ENCODE assay signal across 14 cellular contexts in genomic region chr9:97563458-97564135, GRCh38.
A peak's percentile ranks its signal among the peaks of the same experiment; 100 is the strongest.
DNase-seq lines count a peak whose midpoint lies in the region; ATAC-seq and TF ChIP-seq lines count a peak whose summit lies in the region.
"Had no signal": no experiment of that assay in that cellular context is flagged by ENCODE, and none has a peak within 500 bp of the region (broad histone marks: within the 10 kb centered on the region; RNA-seq: fewer than 3 reads in every experiment).

No MANE protein-coding gene starts in this region.

- ATAC-seq in activated CD8-positive, alpha-beta T cell treated with anti-CD3 and anti-CD28 coated beads, Interleukin-2, amount 10 ng/mL, durations not matched to agents 7 days and 5 days: no peak
- no peak for ATAC-seq in activated CD8-positive, alpha-beta T cell treated with anti-CD3 and anti-CD28 coated beads for 36 hours
- no peak for ATAC-seq in HG02852 (IDR thresholded peaks at IDR 0.05; ENCODE audit: unreplicated experiment)
- ATAC-seq in GM21447 (IDR thresholded peaks at IDR 0.05; ENCODE audit: unreplicated experiment): no peak
- ATAC-seq: activated T-cell treated with anti-CD3 and anti-CD28 coated beads, Interleukin-2, amount 50 U/mL, for 4 hours; stimulated activated memory B cell treated with anti-CD40 and anti-IgM and Interleukin-4, amounts not matched to agents 10 μg/mL and 1 μg/mL and 100 μg/mL, for 72 hours had no signal

- CTCF ChIA-PET in activated CD8-positive, alpha-beta T cell treated with anti-CD3 and anti-CD28 coated beads, Interleukin-2, amount 10 ng/mL, durations not matched to agents 7 days and 5 days (lab: Charles Lee): interaction anchor here (2.6 kb wide), 1 partner anchor 35 kb away, joined by 9 read pairs; no protein-coding TSS in a partner anchor
- CTCF ChIA-PET in activated CD8-positive, alpha-beta T cell treated with anti-CD3 and anti-CD28 coated beads for 36 hours (lab: Charles Lee): interaction anchor here (1.2 kb wide), 1 partner anchor 35 kb away, joined by 5 read pairs; no protein-coding TSS in a partner anchor

- no peaks in the 10 kb centered on the region for H3K36me3 Mint-ChIP-seq in activated CD8-positive, alpha-beta T cell treated with anti-CD3 and anti-CD28 coated beads, Interleukin-2, amount 10 ng/mL, durations not matched to agents 7 days and 5 days (ENCODE audit: low read depth)
- no peaks in the 10 kb centered on the region for H3K36me3 Mint-ChIP-seq in activated CD8-positive, alpha-beta T cell treated with anti-CD3 and anti-CD28 coated beads for 36 hours (ENCODE audit: low read depth)
- H3K36me3 Mint-ChIP-seq in neural progenitor cell: no peaks in the 10 kb centered on the region
- H3K36me3 Mint-ChIP-seq: stimulated activated memory B cell treated with anti-CD40 and anti-IgM and Interleukin-4, amounts not matched to agents 10 μg/mL and 1 μg/mL and 100 μg/mL, for 72 hours had no signal

- H3K27ac Mint-ChIP-seq in activated CD8-positive, alpha-beta T cell treated with anti-CD3 and anti-CD28 coated beads, Interleukin-2, amount 10 ng/mL, durations not matched to agents 7 days and 5 days: no peak overlapping the region
- H3K27ac Mint-ChIP-seq in activated CD8-positive, alpha-beta T cell treated with anti-CD3 and anti-CD28 coated beads for 36 hours: no peak overlapping the region
- H3K27ac Mint-ChIP-seq in neural progenitor cell: no peak overlapping the region
- H3K27ac Mint-ChIP-seq: stimulated activated memory B cell treated with anti-CD40 and anti-IgM and Interleukin-4, amounts not matched to agents 10 μg/mL and 1 μg/mL and 100 μg/mL, for 72 hours had no signal

- H3K9ac ChIP-seq in neural progenitor cell: no peak overlapping the region

- no peaks in the 10 kb centered on the region for H3K9me3 Mint-ChIP-seq in activated CD8-positive, alpha-beta T cell treated with anti-CD3 and anti-CD28 coated beads, Interleukin-2, amount 10 ng/mL, durations not matched to agents 7 days and 5 days (ENCODE audit: insufficient read depth)
- no peaks in the 10 kb centered on the region for H3K9me3 Mint-ChIP-seq in activated CD8-positive, alpha-beta T cell treated with anti-CD3 and anti-CD28 coated beads for 36 hours
- no peaks in the 10 kb centered on the region for H3K9me3 Mint-ChIP-seq in neural progenitor cell
- H3K9me3 Mint-ChIP-seq: activated T-cell treated with anti-CD3 and anti-CD28 coated beads, Interleukin-2, amount 50 U/mL, for 4 hours; stimulated activated memory B cell treated with anti-CD40 and anti-IgM and Interleukin-4, amounts not matched to agents 10 μg/mL and 1 μg/mL and 100 μg/mL, for 72 hours had no signal

- DNase-seq in activated CD8-positive, alpha-beta T cell treated with anti-CD3 and anti-CD28 coated beads, Interleukin-2, amount 10 ng/mL, durations not matched to agents 7 days and 5 days: peak; percentile 1
- no peak for DNase-seq in activated CD8-positive, alpha-beta T cell treated with anti-CD3 and anti-CD28 coated beads for 36 hours
- no peak for DNase-seq in neural progenitor cell (ENCODE audit: low spot score)
- DNase-seq in middle frontal gyrus (ENCODE audit: extremely low spot score, low spot score): no peak
- DNase-seq: activated T-cell treated with anti-CD3 and anti-CD28 coated beads, Interleukin-2, amount 50 U/mL, for 4 hours; Kasumi-1; NCI-H510A; stimulated activated CD4-positive, alpha-beta T cell treated with anti-CD3 and anti-CD28 coated beads, Interleukin-1b, Interleukin-23, amount 100 ng/mL, for 48 hours had no signal

- H3K4me1 ChIP-seq in esophagus (ENCODE audit: control insufficient read depth in 2 of 2, insufficient read depth in 2 of 2, low read length in 1 of 2) (peaks cover 0 to 12% of the 10 kb centered on the region in 2 donors), neural progenitor cell (peaks cover 19% of the 10 kb centered on the region), urinary bladder (ENCODE audit: insufficient read depth) (peaks cover 4% of the 10 kb centered on the region)

- H3K27me3 ChIP-seq in esophagus (ENCODE audit: control insufficient read depth in 1 of 2, insufficient read depth in 2 of 2, low read length in 2 of 2) (no peaks in the 10 kb centered on the region), neural progenitor cell (no peaks in the 10 kb centered on the region)

- no peaks in the 10 kb centered on the region for H4K20me1 ChIP-seq in neural progenitor cell (ENCODE audit: low read depth)

- H3F3A ChIP-seq in neural progenitor cell (ENCODE audit: low read depth): no peaks in the 10 kb centered on the region

- H3K36me3 ChIP-seq in esophagus (ENCODE audit: control insufficient read depth in 2 of 2, insufficient read depth in 2 of 2, low read length in 1 of 2): no peaks in the 10 kb centered on the region
- H3K36me3 ChIP-seq in neural progenitor cell: no peaks in the 10 kb centered on the region
- no peaks in the 10 kb centered on the region for H3K36me3 ChIP-seq in urinary bladder (ENCODE audit: insufficient read depth)
- H3K36me3 ChIP-seq: neutrophil had no signal

- peak overlapping the region; percentile 58 for H3K4me2 ChIP-seq in neural progenitor cell

- 49 to 62% methylated on average over 13 of the region's 13 CpGs for WGBS in esophagus, 2 donors
- 52% methylated on average over 13 of the region's 13 CpGs for WGBS in urinary bladder

- no peak for TF ChIP-seq CTCF in activated CD8-positive, alpha-beta T cell treated with anti-CD3 and anti-CD28 coated beads for 36 hours (IDR thresholded peaks at IDR 0.05)
- TF ChIP-seq CTCF in neural progenitor cell (IDR thresholded peaks at IDR 0.05): no peak

- H3K4me3 Mint-ChIP-seq in activated CD8-positive, alpha-beta T cell treated with anti-CD3 and anti-CD28 coated beads, Interleukin-2, amount 10 ng/mL, durations not matched to agents 7 days and 5 days: no peak overlapping the region
- H3K4me3 Mint-ChIP-seq in activated CD8-positive, alpha-beta T cell treated with anti-CD3 and anti-CD28 coated beads for 36 hours: no peak overlapping the region
- no peak overlapping the region for H3K4me3 Mint-ChIP-seq in neural progenitor cell
- H3K4me3 Mint-ChIP-seq: activated T-cell treated with anti-CD3 and anti-CD28 coated beads, Interleukin-2, amount 50 U/mL, for 4 hours; stimulated activated memory B cell treated with anti-CD40 and anti-IgM and Interleukin-4, amounts not matched to agents 10 μg/mL and 1 μg/mL and 100 μg/mL, for 72 hours had no signal

- H3K9me3 ChIP-seq in esophagus (ENCODE audit: control insufficient read depth in 2 of 2, insufficient read depth in 1 of 2, low read depth in 1 of 2, low read length in 1 of 2) (no peaks in the 10 kb centered on the region), neural progenitor cell (ENCODE audit: low read depth) (no peaks in the 10 kb centered on the region)
- H3K9me3 ChIP-seq: neutrophil had no signal

- no peak overlapping the region for H3K4me3 ChIP-seq in esophagus (ENCODE audit: low read depth in 1 of 2, low read length in 2 of 2)
- no peak overlapping the region for H3K4me3 ChIP-seq in neural progenitor cell
- no peak overlapping the region for H3K4me3 ChIP-seq in urinary bladder (ENCODE audit: low read depth, low read length)

- H2AFZ ChIP-seq in neural progenitor cell (replicated peaks): peak overlapping the region; percentile 90

- H3K4me1 Mint-ChIP-seq in activated CD8-positive, alpha-beta T cell treated with anti-CD3 and anti-CD28 coated beads, Interleukin-2, amount 10 ng/mL, durations not matched to agents 7 days and 5 days (ENCODE audit: low read depth): peaks cover 11% of the 10 kb centered on the region
- H3K4me1 Mint-ChIP-seq in activated CD8-positive, alpha-beta T cell treated with anti-CD3 and anti-CD28 coated beads for 36 hours (ENCODE audit: low read depth): peaks cover 7% of the 10 kb centered on the region
- peaks cover 14% of the 10 kb centered on the region for H3K4me1 Mint-ChIP-seq in neural progenitor cell
- H3K4me1 Mint-ChIP-seq: stimulated activated memory B cell treated with anti-CD40 and anti-IgM and Interleukin-4, amounts not matched to agents 10 μg/mL and 1 μg/mL and 100 μg/mL, for 72 hours had no signal

- POLR2A ChIA-PET in activated CD8-positive, alpha-beta T cell treated with anti-CD3 and anti-CD28 coated beads, Interleukin-2, amount 10 ng/mL, durations not matched to agents 7 days and 5 days (lab: Charles Lee): no interaction called here
- POLR2A ChIA-PET in activated CD8-positive, alpha-beta T cell treated with anti-CD3 and anti-CD28 coated beads for 36 hours (lab: Charles Lee): no interaction called here

- H3K27me3 Mint-ChIP-seq in activated CD8-positive, alpha-beta T cell treated with anti-CD3 and anti-CD28 coated beads, Interleukin-2, amount 10 ng/mL, durations not matched to agents 7 days and 5 days (ENCODE audit: low read depth): peaks cover 13% of the 10 kb centered on the region
- H3K27me3 Mint-ChIP-seq in activated CD8-positive, alpha-beta T cell treated with anti-CD3 and anti-CD28 coated beads for 36 hours: peaks cover 12% of the 10 kb centered on the region
- H3K27me3 Mint-ChIP-seq in neural progenitor cell (ENCODE audit: insufficient read depth, low read depth): peaks cover 10% of the 10 kb centered on the region

- intact Hi-C loops in activated CD8-positive, alpha-beta T cell treated with anti-CD3 and anti-CD28 coated beads for 36 hours (cut with micrococcal nuclease): no loop called here

- H3K79me2 ChIP-seq in neural progenitor cell (ENCODE audit: low read depth): no peaks in the 10 kb centered on the region

- H3K27ac ChIP-seq in esophagus (ENCODE audit: low read depth in 2 of 2, low read length in 1 of 2): peak overlapping the region; percentile 17 to 52
- no peak overlapping the region for H3K27ac ChIP-seq in neural progenitor cell
- H3K27ac ChIP-seq in urinary bladder (ENCODE audit: low read depth): peak overlapping the region; percentile 26
- H3K27ac ChIP-seq: neutrophil had no signal
